ENCODE assay signal across 17 cellular contexts in the genomic region with DNA sequence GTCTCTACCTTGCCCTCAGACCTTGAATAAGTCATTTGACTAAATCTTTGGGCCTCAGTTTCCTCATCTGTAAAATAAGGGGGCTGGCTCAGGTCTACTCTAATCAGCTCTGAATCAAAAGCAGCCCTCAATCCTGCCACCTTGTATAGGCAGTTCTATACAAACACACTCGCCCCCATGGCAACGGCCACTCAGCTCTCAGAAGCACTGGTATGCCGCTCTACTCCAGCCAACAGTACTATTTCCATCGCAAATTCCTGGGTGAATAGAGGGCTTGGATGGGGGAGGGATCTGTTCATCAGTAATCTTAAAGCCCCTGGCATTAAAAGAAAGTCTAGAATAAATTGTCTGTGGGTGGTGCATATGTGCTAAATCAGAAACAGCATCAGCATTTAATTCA. TPM values are rescaled to one million over a fixed set of nuclear protein-coding genes. Genes with fewer than 3 reads are reported as not detected.
DNase-seq lines count a peak whose midpoint lies in the region; ATAC-seq and TF ChIP-seq lines count a peak whose summit lies in the region.
"Had no signal": no experiment of that assay in that cellular context is flagged by ENCODE, and none has a peak within 500 bp of the region (broad histone marks: within the 10 kb centered on the region; RNA-seq: fewer than 3 reads in every experiment).

No MANE protein-coding gene starts in this region.

- ATAC-seq in right cardiac atrium = peak; percentile 64 to 80
- ATAC-seq in HG03457 (IDR thresholded peaks at IDR 0.05; ENCODE audit: unreplicated experiment) = no peak

- no peak overlapping the region for H4K5ac ChIP-seq in H9 (ENCODE audit: insufficient read length, low read depth, low read length)

- no peak overlapping the region for H4K8ac ChIP-seq in H9 (replicated peaks; ENCODE audit: insufficient read length, low read depth, low read length)

- H3K14ac ChIP-seq in H9 (ENCODE audit: insufficient read depth, low read length) = no peak overlapping the region

- peaks cover 0 to 3% of the 10 kb centered on the region in 2 experiments; a peak in 1 of 4 replicates for H3K4me1 Mint-ChIP-seq in H9
- H3K4me1 Mint-ChIP-seq in neural crest cell = peaks cover 4% of the 10 kb centered on the region
- H3K4me1 Mint-ChIP-seq: activated naive CD4-positive, alpha-beta T cell treated with anti-CD3 and anti-CD28 coated beads, Interleukin-2, amount 50 U/mL, for 24 hours; brain had no signal

- no peak overlapping the region for H3K27ac Mint-ChIP-seq in H9
- H3K27ac Mint-ChIP-seq in neural crest cell (ENCODE audit: unreplicated experiment) = no peak overlapping the region
- H3K27ac Mint-ChIP-seq: activated naive CD4-positive, alpha-beta T cell treated with anti-CD3 and anti-CD28 coated beads, Interleukin-2, amount 50 U/mL, for 24 hours; activated T-cell treated with anti-CD3 and anti-CD28 coated beads, Interleukin-2, amount 50 U/mL, for 24 hours; brain had no signal

- H3K36me3 Mint-ChIP-seq in H9 (ENCODE audit: insufficient read depth in 1 of 3, low read depth in 3 of 3) = no peaks in the 10 kb centered on the region; a peak in 1 of 7 replicates
- no peaks in the 10 kb centered on the region for H3K36me3 Mint-ChIP-seq in neural crest cell (ENCODE audit: low read depth)
- H3K36me3 Mint-ChIP-seq: activated naive CD4-positive, alpha-beta T cell treated with anti-CD3 and anti-CD28 coated beads, Interleukin-2, amount 50 U/mL, for 24 hours; brain had no signal

- no peaks in the 10 kb centered on the region for H3K79me1 ChIP-seq in H9 (ENCODE audit: insufficient read depth, low read depth, low read length, poor library complexity, severe bottlenecking)

- H2BK20ac ChIP-seq in H9 (ENCODE audit: low read depth, low read length, poor library complexity, severe bottlenecking) = peak overlapping the region; percentile 26

- H3K27me3 Mint-ChIP-seq in H9 (ENCODE audit: low read depth) (no peaks in the 10 kb centered on the region), neural crest cell (ENCODE audit: low read depth) (no peaks in the 10 kb centered on the region)
- H3K27me3 Mint-ChIP-seq: activated naive CD4-positive, alpha-beta T cell treated with anti-CD3 and anti-CD28 coated beads, Interleukin-2, amount 50 U/mL, for 24 hours; activated T-cell treated with anti-CD3 and anti-CD28 coated beads, Interleukin-2, amount 50 U/mL, for 24 hours; brain had no signal

- H2BK120ac ChIP-seq in H9 (ENCODE audit: low read depth, low read length, poor library complexity, severe bottlenecking) = no peak overlapping the region

- H3K4me2 ChIP-seq in H9 (ENCODE audit: insufficient read depth, insufficient read length, low read length) = no peak overlapping the region

- no peak overlapping the region for H3T11ph ChIP-seq in H9 (ENCODE audit: low read length)

- H2AK5ac ChIP-seq in H9 (ENCODE audit: insufficient read length, low read length) = no peak overlapping the region

- no peaks in the 10 kb centered on the region for H3K79me2 ChIP-seq in H9 (ENCODE audit: insufficient read depth, low read length)

- no peak overlapping the region for H4K91ac ChIP-seq in H9 (ENCODE audit: insufficient read length, low read depth, low read length)

- H3K27me3 ChIP-seq in H9 (ENCODE audit: insufficient read depth, low read length) (no peaks in the 10 kb centered on the region), adipocyte (replicated peaks; ENCODE audit: control insufficient read depth, insufficient read depth, low read length) (no peaks in the 10 kb centered on the region), right cardiac atrium (ENCODE audit: control insufficient read depth, insufficient read depth) (no peaks in the 10 kb centered on the region)
- H3K27me3 ChIP-seq: esophagus muscularis mucosa had no signal

- no peak overlapping the region for H3K4me3 Mint-ChIP-seq in H9
- H3K4me3 Mint-ChIP-seq in neural crest cell = no peak overlapping the region
- H3K4me3 Mint-ChIP-seq: activated naive CD4-positive, alpha-beta T cell treated with anti-CD3 and anti-CD28 coated beads, Interleukin-2, amount 50 U/mL, for 24 hours; activated T-cell treated with anti-CD3 and anti-CD28 coated beads, Interleukin-2, amount 50 U/mL, for 24 hours; brain had no signal

- H4K20me1 ChIP-seq in H9 (ENCODE audit: control insufficient read depth, insufficient read depth, insufficient read length) = no peaks in the 10 kb centered on the region

- intact Hi-C loops in right cardiac atrium (cut with DNase I) = no loop called here

- H3K23me2 ChIP-seq in H9 (ENCODE audit: insufficient read length, low read depth, low read length, poor library complexity, severe bottlenecking) = peaks cover 3% of the 10 kb centered on the region

- no peak overlapping the region for H3K9ac ChIP-seq in H9 (ENCODE audit: extremely low read depth, insufficient read length, low read length)
- H3K9ac ChIP-seq in adipocyte (ENCODE audit: low read length) = no peak overlapping the region

- H3K36me3 ChIP-seq in adipocyte (ENCODE audit: control insufficient read depth, insufficient read depth, low read length, severe bottlenecking) = no peaks in the 10 kb centered on the region
- H3K36me3 ChIP-seq: esophagus muscularis mucosa had no signal

- H3K27ac ChIP-seq in H9 (ENCODE audit: insufficient read length, low read depth, low read length) = no peak overlapping the region
- H3K27ac ChIP-seq in right cardiac atrium (ENCODE audit: low read length) = peak overlapping the region; percentile 45

- no peak overlapping the region for H3K56ac ChIP-seq in H9 (ENCODE audit: insufficient read length, low read depth, low read length)

- TF ChIP-seq CTCF in H9 (conservative IDR thresholded peaks at IDR 0.05) = no peak
- no peak for TF ChIP-seq CTCF in neural crest cell (conservative IDR thresholded peaks at IDR 0.05)

- H2BK5ac ChIP-seq in H9 (ENCODE audit: insufficient read length, low read length) = no peak overlapping the region

- H3K4ac ChIP-seq in H9 (ENCODE audit: low read depth, low read length) = no peak overlapping the region

- H2BK12ac ChIP-seq in H9 (ENCODE audit: insufficient read length, low read depth, low read length) = no peak overlapping the region

- no peak overlapping the region for H2BK15ac ChIP-seq in H9 (ENCODE audit: low read depth, low read length)

- no peak overlapping the region for H3K23ac ChIP-seq in H9 (ENCODE audit: insufficient read length, low read depth, low read length)

- no peak overlapping the region for H3K18ac ChIP-seq in H9 (ENCODE audit: insufficient read length, low read depth, low read length)

- H2AFZ ChIP-seq in H9 (ENCODE audit: low read length) = no peak overlapping the region

- no CpG with 5 or more reads among the region's 4 CpGs for WGBS in H9 (ENCODE audit: extremely low coverage, insufficient read length, low lambda C conversion rate)
- WGBS in right cardiac atrium = 40% methylated on average over 4 of the region's 4 CpGs

- DNase-seq in H9 (peak; percentile 68), adipocyte (ENCODE audit: low read depth) (peak; percentile 34), right cardiac atrium (peak; percentile 30 to 68 (median 63)), neural crest cell (ENCODE audit: low read depth, low spot score) (peak; percentile 40), NCI-H187 (lab: John Stamatoyannopoulos, UW) (no peak), NCI-H2081 (lab: John Stamatoyannopoulos, UW) (no peak)
- DNase-seq: activated CD4-positive, alpha-beta T cell treated with anti-CD3 and anti-CD28 coated beads, Interleukin-2, amount 50 U/mL, for 48 hours; activated T-cell treated with anti-CD3 and anti-CD28 coated beads, Interleukin-2, amount 50 U/mL, for 24 hours; Caco-2; dermis blood vessel endothelial cell; NCI-H2029; nucleus accumbens; SW 1271 had no signal

- H3K4me3 ChIP-seq in adipocyte (ENCODE audit: low read length) = no peak overlapping the region
- no peak overlapping the region for H3K4me3 ChIP-seq in right cardiac atrium (ENCODE audit: low read length)
- H3K4me3 ChIP-seq: esophagus muscularis mucosa had no signal

- H3K9me3 ChIP-seq in H9 (ENCODE audit: control insufficient read depth, low read depth, low read length) (no peaks in the 10 kb centered on the region), adipocyte (ENCODE audit: control insufficient read depth, low read length) (no peaks in the 10 kb centered on the region), right cardiac atrium (ENCODE audit: control insufficient read depth, low read length) (no peaks in the 10 kb centered on the region)
- H3K9me3 ChIP-seq: Caco-2, esophagus muscularis mucosa had no signal

- H3K9me3 Mint-ChIP-seq in H9 (no peaks in the 10 kb centered on the region), neural crest cell (no peaks in the 10 kb centered on the region)
- H3K9me3 Mint-ChIP-seq: activated naive CD4-positive, alpha-beta T cell treated with anti-CD3 and anti-CD28 coated beads, Interleukin-2, amount 50 U/mL, for 24 hours; activated T-cell treated with anti-CD3 and anti-CD28 coated beads, Interleukin-2, amount 50 U/mL, for 24 hours; brain had no signal

- no peaks in the 10 kb centered on the region; the same call in 1 of the 2 replicates for H3K4me1 ChIP-seq in H9 (ENCODE audit: insufficient read depth, low read length)
- H3K4me1 ChIP-seq in adipocyte (ENCODE audit: control insufficient read depth, insufficient read depth, low read length) = peaks cover 4% of the 10 kb centered on the region
- no peaks in the 10 kb centered on the region for H3K4me1 ChIP-seq in right cardiac atrium (ENCODE audit: control insufficient read depth, insufficient read depth, low read length)
- H3K4me1 ChIP-seq: Caco-2 had no signal

RNA-seq across cellular contexts. Expression of a gene that starts 21.2 kb away (rescaled TPM):
- total RNA-seq in H9 (2021) (85.9 and 93.0 TPM in 2 replicates), right cardiac atrium (10 to 100 TPM; 46.7 to 72.2 (median 51.1) TPM), neural crest cell (80.9 and 81.9 TPM in 2 replicates)
- polyA plus RNA-seq in right cardiac atrium = 9.8 TPM

Comparison
In these comparisons a context has a peak if more than half of its experiments do, and no peak if none do; other contexts are left out.
1. DNase-seq: peak in H9 (single experiment), adipocyte (single experiment), right cardiac atrium (3 of 3) and neural crest cell (single experiment); none in NCI-H187 (0 of 2) and NCI-H2081 (0 of 2).